In the genomic region with DNA sequence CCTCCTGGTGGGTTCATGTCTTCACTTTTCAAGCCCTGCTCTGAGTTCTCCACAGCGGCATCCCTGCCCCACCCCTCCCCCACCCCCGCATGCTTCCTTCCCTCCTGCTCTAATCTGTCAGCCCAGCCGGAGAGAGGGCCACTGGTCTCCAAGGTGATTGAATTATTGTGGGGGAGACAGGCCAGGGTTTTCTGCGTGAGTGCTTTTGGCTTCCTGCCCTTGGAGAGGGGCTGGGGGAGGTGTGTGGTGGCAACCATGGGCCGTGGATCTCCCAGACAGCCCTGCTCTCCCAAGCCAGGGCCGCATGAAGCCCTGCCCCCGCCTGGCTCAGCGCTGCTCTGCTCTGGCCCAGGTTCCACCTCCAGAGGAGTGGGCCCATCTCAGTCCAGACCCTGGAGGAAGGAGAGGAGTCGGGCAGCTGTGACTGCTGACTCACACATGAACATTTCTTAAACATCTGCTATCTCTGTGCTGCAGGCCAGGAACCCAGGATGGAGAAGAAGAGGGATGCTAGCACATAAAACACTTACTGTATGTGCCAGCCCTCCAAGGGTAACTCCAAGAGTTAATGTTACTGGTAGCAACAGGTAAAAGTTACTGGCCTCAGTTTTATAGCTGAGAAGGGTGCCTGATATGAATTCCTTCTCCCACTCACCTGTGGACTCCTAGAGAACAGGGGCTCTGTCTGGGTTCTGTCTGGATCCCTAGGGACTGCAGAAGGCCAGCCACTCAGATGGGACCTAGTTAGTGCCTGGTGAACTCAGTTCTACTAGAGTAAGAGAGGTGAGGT, we compare ENCODE assay signal across 8 cellular contexts.
A peak's percentile ranks its signal among the peaks of the same experiment; 100 is the strongest.
DNase-seq lines count a peak whose midpoint lies in the region; ATAC-seq and TF ChIP-seq lines count a peak whose summit lies in the region.

No MANE protein-coding gene starts in this region.

- H3K79me2 ChIP-seq in Loucy (ENCODE audit: insufficient read depth, low read length): peaks cover 92% of the 10 kb centered on the region

- H3K36me3 ChIP-seq in BLaER1 (peaks cover 33% of the 10 kb centered on the region), Loucy (ENCODE audit: insufficient read depth, low read length) (peaks cover 62% of the 10 kb centered on the region; the same call in 1 of the 2 replicates), mesodermal cell (ENCODE audit: control insufficient read depth, insufficient read depth, low read length) (peaks cover 47% of the 10 kb centered on the region)

- no peaks in the 10 kb centered on the region for H3K9me3 ChIP-seq in BLaER1
- H3K9me3 ChIP-seq in Loucy (ENCODE audit: insufficient read depth, low read depth, low read length): no peaks in the 10 kb centered on the region
- H3K9me3 ChIP-seq in mesodermal cell (ENCODE audit: control insufficient read depth, low read length): no peaks in the 10 kb centered on the region

- H4K20me1 ChIP-seq in BLaER1: peaks cover 100% of the 10 kb centered on the region
- H4K20me1 ChIP-seq in Loucy (ENCODE audit: insufficient read depth, low read length, poor library complexity, severe bottlenecking): peaks cover 28% of the 10 kb centered on the region

- no peak overlapping the region for H2AFZ ChIP-seq in Loucy (ENCODE audit: low read length)

- H3K4me2 ChIP-seq in BLaER1 (peak overlapping the region; percentile 98), Loucy (ENCODE audit: low read depth, low read length, poor library complexity, severe bottlenecking) (peak overlapping the region; percentile 83)

- peak overlapping the region; percentile 85 for H3K27ac ChIP-seq in BLaER1
- H3K27ac ChIP-seq in mesodermal cell (ENCODE audit: low read depth, low read length, severe bottlenecking): peak overlapping the region; percentile 91

- TF ChIP-seq CTCF in Loucy (conservative IDR thresholded peaks at IDR 0.05; ENCODE audit: low read length) (no peak), choroid plexus epithelial cell (conservative IDR thresholded peaks at IDR 0.05; ENCODE audit: low read depth, low read length) (no peak)

- ATAC-seq in HG03280 (IDR thresholded peaks at IDR 0.05; ENCODE audit: unreplicated experiment): no peak

- H3K9ac ChIP-seq in BLaER1: peak overlapping the region; percentile 39; the same call in 1 of the 2 replicates
- H3K9ac ChIP-seq in Loucy (ENCODE audit: low read depth, low read length, poor library complexity, severe bottlenecking): peak overlapping the region; percentile 70

- H3K9me2 ChIP-seq in Loucy (replicated peaks; ENCODE audit: low read depth, low read length): no peaks in the 10 kb centered on the region

- H3K4me1 ChIP-seq in BLaER1 (peaks cover 100% of the 10 kb centered on the region), Loucy (ENCODE audit: insufficient read depth, low read length, poor library complexity, severe bottlenecking) (peaks cover 56% of the 10 kb centered on the region), mesodermal cell (ENCODE audit: control insufficient read depth, insufficient read depth, low read length, poor library complexity, severe bottlenecking) (peaks cover 86% of the 10 kb centered on the region)

- no peaks in the 10 kb centered on the region for H3F3A ChIP-seq in Loucy (ENCODE audit: low read depth)

- H3K4me3 ChIP-seq in BLaER1 (peak overlapping the region; percentile 53), Loucy (ENCODE audit: low read length, poor library complexity, severe bottlenecking) (peak overlapping the region; percentile 59), choroid plexus epithelial cell (ENCODE audit: low read depth, low read length) (no peak overlapping the region), mesodermal cell (ENCODE audit: extremely low read depth, insufficient read depth, low read length, poor library complexity, severe bottlenecking) (no peak overlapping the region)

- H3K27me3 ChIP-seq in BLaER1 (no peaks in the 10 kb centered on the region), Loucy (ENCODE audit: insufficient read depth, low read length, poor library complexity, severe bottlenecking) (no peaks in the 10 kb centered on the region)

- DNase-seq in choroid plexus epithelial cell (ENCODE audit: low read depth): peak; percentile 83
- DNase-seq in stimulated activated naive CD4-positive, alpha-beta T cell treated with Interleukin-2 at 50 U/mL for 16 hours (lab: John Stamatoyannopoulos, UW): no peak
- DNase-seq in NCI-H526 treated with DMSO at 0.1 percent for 48 hours (lab: John Stamatoyannopoulos, UW): no peak
- DNase-seq in NCI-H146 (lab: John Stamatoyannopoulos, UW): no peak

- WGBS in mesodermal cell (ENCODE audit: insufficient coverage in 2 of 2), 2 experiments: 25 to 52% methylated on average over 4 to 6 of the region's 9 CpGs

Comparison
In these comparisons a context has a peak if more than half of its experiments do, and no peak if none do; other contexts are left out.
1. H3K4me3 ChIP-seq: peak in BLaER1 (single experiment) and Loucy (single experiment); none in choroid plexus epithelial cell (single experiment) and mesodermal cell (single experiment).